Comparison of ENCODE assay signal across 12 cellular contexts in the genomic region with DNA sequence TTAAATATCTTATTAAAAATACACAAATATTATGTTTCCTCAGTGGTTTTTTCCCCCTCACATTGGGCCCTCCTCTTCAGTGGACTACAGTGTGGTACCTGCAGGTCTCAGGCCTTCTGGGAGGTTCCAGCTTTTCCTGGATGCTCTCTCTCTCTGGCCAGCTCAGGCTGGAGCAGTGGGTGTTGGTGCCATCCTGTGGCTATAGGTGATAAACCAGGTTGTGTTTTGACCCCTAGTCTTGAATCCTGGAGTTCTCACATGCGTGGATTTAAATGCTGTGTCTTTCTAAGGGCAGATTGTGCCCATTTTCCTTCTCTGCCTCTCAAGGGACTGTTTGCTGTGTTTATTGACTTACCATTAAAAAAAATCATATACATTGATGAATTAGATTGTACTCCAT. TPM values are rescaled to one million over a fixed set of nuclear protein-coding genes. Genes with fewer than 3 reads are reported as not detected.
DNase-seq lines count a peak whose midpoint lies in the region; ATAC-seq, FAIRE-seq and TF ChIP-seq lines count a peak whose summit lies in the region.
"Had no signal": no experiment of that assay in that cellular context is flagged by ENCODE, and none has a peak within 500 bp of the region (broad histone marks: within the 10 kb centered on the region; RNA-seq: fewer than 3 reads in every experiment).

No MANE protein-coding gene starts in this region.

- 76 to 81% methylated on average over 1 of the region's 1 CpG for WGBS in pancreas, 2 donors

- intact Hi-C loops in pancreas (cut with DNase I) = no loop called here

- no peaks in the 10 kb centered on the region for H3K9me3 ChIP-seq in pancreas
- H3K9me3 ChIP-seq: suprapubic skin had no signal

- FAIRE-seq in pancreas (lab: Jason Lieb, UNC) (no peak), HTR-8/SVneo (lab: Jason Lieb, UNC) (no peak)
- FAIRE-seq: TTC549 had no signal

- H3K27ac ChIP-seq in VCaP (no peak overlapping the region), pancreas (no peak overlapping the region)
- H3K27ac ChIP-seq: suprapubic skin had no signal

- peaks cover 2 to 24% (median 2%) of the 10 kb centered on the region in 3 donors for H3K36me3 ChIP-seq in pancreas

- ATAC-seq in pancreas = no peak
- ATAC-seq: activated T-cell treated with anti-CD3 and anti-CD28 coated beads, Interleukin-2, amount 50 U/mL, for 4 hours had no signal

- DNase-seq in DMS53 (lab: John Stamatoyannopoulos, UW) = peak; percentile 73
- DNase-seq in HT-29 (ENCODE audit: low spot score) = peak; percentile 42
- DNase-seq in left kidney (ENCODE audit: low read depth, low spot score) = peak; percentile 62
- DNase-seq in NCI-H187 treated with DMSO at 0.1 percent for 48 hours (lab: John Stamatoyannopoulos, UW) = no peak
- DNase-seq in pancreas = no peak
- DNase-seq in HTR-8/SVneo (ENCODE audit: insufficient read length, low spot score) = no peak
- DNase-seq: activated T-cell treated with anti-CD3 and anti-CD28 coated beads, Interleukin-2, amount 50 U/mL, for 4 hours; cerebellar nuclear complex; Kasumi-1 had no signal

- no peak overlapping the region for H3K4me3 ChIP-seq in pancreas
- H3K4me3 ChIP-seq: suprapubic skin had no signal

- peak; percentile 78 for TF ChIP-seq CTCF in VCaP (conservative IDR thresholded peaks at IDR 0.05)
- TF ChIP-seq CTCF in pancreas (IDR thresholded peaks at IDR 0.05) = no peak

- no peaks in the 10 kb centered on the region for H3K27me3 ChIP-seq in pancreas
- H3K27me3 ChIP-seq: suprapubic skin had no signal

- H3K4me1 ChIP-seq in pancreas = no peaks in the 10 kb centered on the region

RNA-seq across cellular contexts. Expression of gene ZNF527, which starts 41.2 kb away (rescaled TPM):
- 0.28 and 1.4 TPM in 2 replicates for total RNA-seq in HT-29 (2014; rRNA removed; shearing (Covaris generic))
- total RNA-seq in pancreas = 1 to 10 TPM; 1.0 to 5.1 (median 2.6) TPM
- polyA plus RNA-seq in pancreas = 1 to 10 TPM; 2.5 to 3.2 TPM

Comparison
In these comparisons a context has a peak if more than half of its experiments do, and no peak if none do; other contexts are left out.
1. DNase-seq: peak in DMS53 (single experiment), HT-29 (single experiment) and left kidney (single experiment); none in NCI-H187 treated with DMSO at 0.1 percent for 48 hours (single experiment), pancreas (0 of 6) and HTR-8/SVneo (single experiment).